Comparison of ENCODE assay signal across 23 cellular contexts in the genomic region with DNA sequence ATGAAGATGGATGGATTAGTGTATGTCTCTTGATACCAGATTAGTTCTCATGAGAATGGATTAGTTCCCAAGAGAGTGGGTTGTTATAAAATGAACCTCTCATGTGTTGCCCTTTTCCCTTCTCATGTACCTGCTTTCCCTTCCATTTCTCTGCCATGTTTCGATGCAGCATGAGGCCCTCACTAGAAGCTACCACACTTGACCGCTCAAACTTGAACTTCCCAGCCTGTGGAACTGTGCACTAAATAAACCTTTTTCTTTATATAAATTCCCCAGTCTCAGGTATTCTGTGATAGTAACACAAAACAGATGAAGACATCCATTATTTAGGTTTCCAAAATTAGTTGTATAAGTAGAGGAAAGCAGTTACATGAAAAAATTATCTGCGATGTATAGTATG.
DNase-seq lines count a peak whose midpoint lies in the region; ATAC-seq, FAIRE-seq and TF ChIP-seq lines count a peak whose summit lies in the region.
"Had no signal": no experiment of that assay in that cellular context is flagged by ENCODE, and none has a peak within 500 bp of the region (broad histone marks: within the 10 kb centered on the region; RNA-seq: fewer than 3 reads in every experiment).

No MANE protein-coding gene starts in this region.

- 81 to 98% (median 90%) methylated on average over 3 of the region's 3 CpGs for WGBS in adrenal gland, 4 donors

- H3K27me3 Mint-ChIP-seq in astrocyte (ENCODE audit: low read depth, unreplicated experiment) = no peaks in the 10 kb centered on the region
- H3K27me3 Mint-ChIP-seq: B cell; CD8-positive, alpha-beta memory T cell had no signal

- H3K4me3 ChIP-seq in astrocyte (ENCODE audit: insufficient read depth, low read depth, low read length) (no peak overlapping the region), adrenal gland (no peak overlapping the region)
- H3K4me3 ChIP-seq: BLaER1 had no signal

- DNase-seq in NCI-H82 (lab: John Stamatoyannopoulos, UW) (peak; percentile 59), NCI-H82 treated with DMSO at 0.1 percent for 48 hours (lab: John Stamatoyannopoulos, UW; ENCODE audit: unreplicated experiment) (no peak), HTR-8/SVneo (ENCODE audit: insufficient read length, low spot score) (no peak), astrocyte (ENCODE audit: low read depth) (no peak), urothelium cell line (ENCODE audit: low spot score) (no peak), adrenal gland (no peak), middle frontal gyrus (ENCODE audit: extremely low spot score, low spot score) (no peak)
- DNase-seq: CD4-positive, CD25-positive, alpha-beta regulatory T cell; CD8-positive, alpha-beta memory T cell; DMS53; DMS79 treated with DMSO at 0.1 percent for 48 hours; GF-D8; H7; HCEC 1CT had no signal

- H3K4me3 Mint-ChIP-seq in astrocyte (ENCODE audit: unreplicated experiment) = peak overlapping the region; percentile 16
- H3K4me3 Mint-ChIP-seq: B cell; CD4-positive, CD25-positive, alpha-beta regulatory T cell; CD8-positive, alpha-beta memory T cell had no signal

- TF ChIP-seq CTCF in astrocyte (IDR thresholded peaks at IDR 0.05; ENCODE audit: insufficient read depth, low read depth, low read length) (no peak), adrenal gland (IDR thresholded peaks at IDR 0.05) (no peak)

- H3K9me3 ChIP-seq in astrocyte (ENCODE audit: insufficient read depth, low read depth, low read length) (no peaks in the 10 kb centered on the region), adrenal gland (replicated peaks in 1 of 3) (peaks cover 0 to 7% (median 0%) of the 10 kb centered on the region in 3 donors)

- no peak overlapping the region for H3K27ac Mint-ChIP-seq in astrocyte (ENCODE audit: unreplicated experiment)
- H3K27ac Mint-ChIP-seq: B cell; CD4-positive, CD25-positive, alpha-beta regulatory T cell had no signal

- H2AFZ ChIP-seq in astrocyte (ENCODE audit: low read depth, low read length) = no peak overlapping the region

- no peak for TF ChIP-seq POLR2A in adrenal gland (IDR thresholded peaks at IDR 0.05)

- no peak overlapping the region for H3K9ac ChIP-seq in astrocyte (ENCODE audit: low read length)
- H3K9ac ChIP-seq: BLaER1 had no signal

- H3K27ac ChIP-seq in astrocyte (ENCODE audit: low read depth, low read length) = no peak overlapping the region
- no peak overlapping the region for H3K27ac ChIP-seq in adrenal gland
- H3K27ac ChIP-seq: 22Rv1, BLaER1, C4-2B had no signal

- no peak overlapping the region for H3K4me2 ChIP-seq in astrocyte (ENCODE audit: low read length)
- H3K4me2 ChIP-seq: BLaER1 had no signal

- H3K9me3 Mint-ChIP-seq in astrocyte (ENCODE audit: unreplicated experiment) = peaks cover 22% of the 10 kb centered on the region

- intact Hi-C loops in adrenal gland (cut with DNase I) = no loop called here

- FAIRE-seq in HTR-8/SVneo (lab: Jason Lieb, UNC) (peak; percentile 33), astrocyte (lab: Jason Lieb, UNC) (no peak), urothelium cell line (lab: Jason Lieb, UNC) (peak; percentile 53)
- FAIRE-seq: A204.1, GM12891, GM18507, H1 had no signal

- H3K4me1 Mint-ChIP-seq in astrocyte (ENCODE audit: low read depth, unreplicated experiment) = peaks cover 48% of the 10 kb centered on the region

- no peaks in the 10 kb centered on the region for H4K20me1 ChIP-seq in astrocyte (ENCODE audit: insufficient read depth, low read length)
- H4K20me1 ChIP-seq: BLaER1 had no signal

- H3K36me3 ChIP-seq in astrocyte (ENCODE audit: insufficient read depth, low read length) (no peaks in the 10 kb centered on the region), adrenal gland (replicated peaks in 1 of 2) (no peaks in the 10 kb centered on the region)

- peaks cover 15% of the 10 kb centered on the region for H3K36me3 Mint-ChIP-seq in astrocyte (ENCODE audit: low read depth, unreplicated experiment)

- ATAC-seq in GM18519 (IDR thresholded peaks at IDR 0.05; ENCODE audit: low FRiP score, unreplicated experiment) = no peak

- no peaks in the 10 kb centered on the region for H3K27me3 ChIP-seq in astrocyte (ENCODE audit: insufficient read depth, low read length)
- no peaks in the 10 kb centered on the region for H3K27me3 ChIP-seq in adrenal gland
- H3K27me3 ChIP-seq: BLaER1 had no signal

- H3K79me2 ChIP-seq in astrocyte (ENCODE audit: insufficient read depth, low read length) = peaks cover 9% of the 10 kb centered on the region

- H3K4me1 ChIP-seq in astrocyte (ENCODE audit: insufficient read depth, low read length) = peaks cover 21% of the 10 kb centered on the region
- peaks cover 37 to 49% of the 10 kb centered on the region in 2 donors for H3K4me1 ChIP-seq in adrenal gland (replicated peaks in 1 of 2)
